ENCODE assay signal across 1 cellular context in the genomic region with DNA sequence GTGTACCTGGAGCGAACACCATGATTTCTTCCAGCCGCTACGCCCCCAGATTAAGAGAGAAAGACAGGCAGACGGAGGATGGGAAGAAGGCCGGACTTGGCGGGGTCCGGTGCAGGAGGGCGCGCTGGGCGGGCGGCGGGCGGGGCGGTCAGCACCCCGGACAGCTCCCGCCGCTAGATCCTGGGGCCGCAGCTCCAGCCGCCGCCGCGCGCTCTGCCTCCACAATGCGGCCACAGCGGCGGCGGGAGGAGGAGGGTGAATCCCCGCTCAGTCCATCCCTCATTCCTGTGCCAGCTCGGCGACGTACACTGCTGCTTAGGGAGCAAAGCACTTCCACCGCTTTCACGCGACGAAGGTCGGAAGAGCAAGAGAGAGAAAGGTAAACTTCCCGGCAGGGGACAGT.
TF ChIP-seq lines count a peak whose summit lies in the region.

A gene with protein sequence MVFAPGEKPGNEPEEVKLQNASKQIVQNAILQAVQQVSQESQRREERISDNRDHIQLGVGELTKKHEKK (minus strand): TSS at position 226 of the 403 bp plus-strand sequence. CDS start 204 bp downstream, at position 22.

TF ChIP-seq in HepG2, 621 proteins besides CTCF, POLR2A, EP300 and RAD21 (continued from another document and continues in another):
- TF ChIP-seq ZBTB14 (CRISPR knock-in tag; IDR thresholded peaks at IDR 0.05) (peak; percentile 53), GTF2F1 (IDR thresholded peaks at IDR 0.05; ENCODE audit: low read length) (no peak), RAD51 (IDR thresholded peaks at IDR 0.05; ENCODE audit: borderline replicate concordance) (no peak), THAP11 (CRISPR knock-in tag; IDR thresholded peaks at IDR 0.05) (peak; percentile 39; the same call in 1 of the 2 replicates), FOXJ3 (CRISPR knock-in tag; IDR thresholded peaks at IDR 0.05; ENCODE audit: borderline replicate concordance) (no peak), YEATS4 (CRISPR knock-in tag; IDR thresholded peaks at IDR 0.05; ENCODE audit: borderline replicate concordance) (0 out of 2 replicates have a peak, but pooled peaks have one; percentile 65), KDM6A (CRISPR knock-in tag; IDR thresholded peaks at IDR 0.05; ENCODE audit: low read depth) (no peak), RARG (CRISPR knock-in tag; IDR thresholded peaks at IDR 0.05; ENCODE audit: low read depth) (no peak), ZBTB4 (CRISPR knock-in tag; IDR thresholded peaks at IDR 0.05; ENCODE audit: borderline replicate concordance) (no peak), ZMAT5 (CRISPR knock-in tag; IDR thresholded peaks at IDR 0.05; ENCODE audit: borderline replicate concordance, low read depth) (no peak), HMG20B (CRISPR knock-in tag; conservative IDR thresholded peaks at IDR 0.05) (no peak), ELF4 (CRISPR knock-in tag; IDR thresholded peaks at IDR 0.05; ENCODE audit: borderline replicate concordance) (no peak), HOXA7 (CRISPR knock-in tag; IDR thresholded peaks at IDR 0.05) (no peak), BRD4 (CRISPR knock-in tag; IDR thresholded peaks at IDR 0.05) (no peak), PAF1 (CRISPR knock-in tag; IDR thresholded peaks at IDR 0.05) (no peak), ZNF660 (CRISPR knock-in tag; IDR thresholded peaks at IDR 0.05; ENCODE audit: borderline replicate concordance, low read depth) (no peak), RELA (CRISPR knock-in tag; IDR thresholded peaks at IDR 0.05) (no peak), MAZ (IDR thresholded peaks at IDR 0.05; ENCODE audit: borderline replicate concordance, low read depth, low read length) (no peak), MAZ (CRISPR knock-in tag; IDR thresholded peaks at IDR 0.05; ENCODE audit: low read depth) (peak; percentile 71), MIER3 (CRISPR knock-in tag; IDR thresholded peaks at IDR 0.05; ENCODE audit: borderline replicate concordance) (no peak), SP5 (CRISPR knock-in tag; IDR thresholded peaks at IDR 0.05; ENCODE audit: borderline replicate concordance, low read depth) (no peak), POLR2AphosphoS2 (IDR thresholded peaks at IDR 0.05; ENCODE audit: low read depth, low read length) (no peak), NR0B2 (CRISPR knock-in tag; IDR thresholded peaks at IDR 0.05) (0 out of 2 replicates have a peak, but pooled peaks have one; percentile 31), U2AF1 (optimal IDR thresholded peaks at IDR 0.05; ENCODE audit: low read depth, low read length) (no peak), ZNF431 (CRISPR knock-in tag; IDR thresholded peaks at IDR 0.05; ENCODE audit: borderline replicate concordance, low read depth) (no peak), PRDM15 (CRISPR knock-in tag; IDR thresholded peaks at IDR 0.05) (peak; percentile 69), KDM2A (CRISPR knock-in tag; IDR thresholded peaks at IDR 0.05; ENCODE audit: borderline replicate concordance, low read depth) (peak; percentile 49; the same call in 1 of the 2 replicates), ZNF329 (CRISPR knock-in tag; IDR thresholded peaks at IDR 0.05; ENCODE audit: low read depth) (no peak), HNRNPK (IDR thresholded peaks at IDR 0.05; ENCODE audit: low read depth, low read length, poor library complexity, severe bottlenecking) (no peak), ZNF549 (CRISPR knock-in tag; IDR thresholded peaks at IDR 0.05) (0 out of 2 replicates have a peak, but pooled peaks have one; percentile 40), SOX13 (IDR thresholded peaks at IDR 0.05) (no peak), SOX13 (CRISPR knock-in tag; conservative IDR thresholded peaks at IDR 0.05 in 1 of 2, IDR thresholded peaks at IDR 0.05 in 1 of 2) (no peak), MED13 (CRISPR knock-in tag; IDR thresholded peaks at IDR 0.05) (peak; percentile 74; the same call in 1 of the 2 replicates), SMAD3 (CRISPR knock-in tag; IDR thresholded peaks at IDR 0.05) (0 out of 2 replicates have a peak, but pooled peaks have one; percentile 39), SMAD9 (CRISPR knock-in tag; IDR thresholded peaks at IDR 0.05) (no peak), NFE2 (CRISPR knock-in tag; IDR thresholded peaks at IDR 0.05) (no peak), SMYD3 (CRISPR knock-in tag; IDR thresholded peaks at IDR 0.05) (no peak), HNRNPUL1 (IDR thresholded peaks at IDR 0.05; ENCODE audit: low read depth, low read length) (no peak)
- TF ChIP-seq, protein P1, sequence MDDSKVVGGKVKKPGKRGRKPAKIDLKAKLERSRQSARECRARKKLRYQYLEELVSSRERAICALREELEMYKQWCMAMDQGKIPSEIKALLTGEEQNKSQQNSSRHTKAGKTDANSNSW (CRISPR knock-in tag; IDR thresholded peaks at IDR 0.05; ENCODE audit: borderline replicate concordance): no peak
- TF ChIP-seq, protein P2, sequence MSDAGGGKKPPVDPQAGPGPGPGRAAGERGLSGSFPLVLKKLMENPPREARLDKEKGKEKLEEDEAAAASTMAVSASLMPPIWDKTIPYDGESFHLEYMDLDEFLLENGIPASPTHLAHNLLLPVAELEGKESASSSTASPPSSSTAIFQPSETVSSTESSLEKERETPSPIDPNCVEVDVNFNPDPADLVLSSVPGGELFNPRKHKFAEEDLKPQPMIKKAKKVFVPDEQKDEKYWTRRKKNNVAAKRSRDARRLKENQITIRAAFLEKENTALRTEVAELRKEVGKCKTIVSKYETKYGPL (CRISPR knock-in tag; IDR thresholded peaks at IDR 0.05): peak; percentile 78; the same call in 1 of the 2 replicates
- TF ChIP-seq, protein P3, sequence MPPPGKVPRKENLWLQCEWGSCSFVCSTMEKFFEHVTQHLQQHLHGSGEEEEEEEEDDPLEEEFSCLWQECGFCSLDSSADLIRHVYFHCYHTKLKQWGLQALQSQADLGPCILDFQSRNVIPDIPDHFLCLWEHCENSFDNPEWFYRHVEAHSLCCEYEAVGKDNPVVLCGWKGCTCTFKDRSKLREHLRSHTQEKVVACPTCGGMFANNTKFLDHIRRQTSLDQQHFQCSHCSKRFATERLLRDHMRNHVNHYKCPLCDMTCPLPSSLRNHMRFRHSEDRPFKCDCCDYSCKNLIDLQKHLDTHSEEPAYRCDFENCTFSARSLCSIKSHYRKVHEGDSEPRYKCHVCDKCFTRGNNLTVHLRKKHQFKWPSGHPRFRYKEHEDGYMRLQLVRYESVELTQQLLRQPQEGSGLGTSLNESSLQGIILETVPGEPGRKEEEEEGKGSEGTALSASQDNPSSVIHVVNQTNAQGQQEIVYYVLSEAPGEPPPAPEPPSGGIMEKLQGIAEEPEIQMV (CRISPR knock-in tag; IDR thresholded peaks at IDR 0.05; ENCODE audit: low read depth): no peak
- TF ChIP-seq, protein P4, sequence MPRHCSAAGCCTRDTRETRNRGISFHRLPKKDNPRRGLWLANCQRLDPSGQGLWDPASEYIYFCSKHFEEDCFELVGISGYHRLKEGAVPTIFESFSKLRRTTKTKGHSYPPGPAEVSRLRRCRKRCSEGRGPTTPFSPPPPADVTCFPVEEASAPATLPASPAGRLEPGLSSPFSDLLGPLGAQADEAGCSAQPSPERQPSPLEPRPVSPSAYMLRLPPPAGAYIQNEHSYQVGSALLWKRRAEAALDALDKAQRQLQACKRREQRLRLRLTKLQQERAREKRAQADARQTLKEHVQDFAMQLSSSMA (CRISPR knock-in tag; IDR thresholded peaks at IDR 0.05): no peak
- TF ChIP-seq, protein P5, sequence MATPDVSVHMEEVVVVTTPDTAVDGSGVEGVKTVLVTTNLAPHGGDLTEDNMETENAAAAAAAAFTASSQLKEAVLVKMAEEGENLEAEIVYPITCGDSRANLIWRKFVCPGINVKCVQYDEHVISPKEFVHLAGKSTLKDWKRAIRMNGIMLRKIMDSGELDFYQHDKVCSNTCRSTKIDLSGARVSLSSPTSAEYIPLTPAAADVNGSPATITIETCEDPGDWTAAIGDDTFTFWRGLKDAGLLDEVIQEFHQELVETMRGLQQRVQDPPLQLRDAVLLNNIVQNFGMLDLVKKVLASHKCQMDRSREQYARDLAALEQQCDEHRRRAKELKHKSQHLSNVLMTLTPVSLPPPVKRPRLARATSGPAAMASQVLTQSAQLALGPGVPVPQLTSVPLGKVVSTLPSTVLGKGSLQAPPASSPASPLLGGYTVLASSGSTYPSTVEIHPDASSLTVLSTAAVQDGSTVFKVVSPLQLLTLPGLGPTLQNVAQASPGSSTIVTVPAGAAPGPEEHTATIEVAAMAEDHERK (CRISPR knock-in tag; IDR thresholded peaks at IDR 0.05; ENCODE audit: low read depth): no peak
- TF ChIP-seq, protein P6, sequence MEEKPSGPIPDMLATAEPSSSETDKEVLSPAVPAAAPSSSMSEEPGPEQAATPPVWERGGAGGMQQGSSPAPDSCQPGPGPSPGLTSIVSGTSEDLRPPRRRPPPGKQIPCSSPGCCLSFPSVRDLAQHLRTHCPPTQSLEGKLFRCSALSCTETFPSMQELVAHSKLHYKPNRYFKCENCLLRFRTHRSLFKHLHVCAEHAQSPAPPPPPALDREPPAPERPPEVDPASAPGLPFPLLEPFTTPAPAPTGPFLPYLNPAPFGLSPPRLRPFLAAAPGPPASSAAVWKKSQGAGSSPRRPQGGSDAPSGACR (CRISPR knock-in tag; IDR thresholded peaks at IDR 0.05): no peak; the same call in 1 of the 2 replicates
- TF ChIP-seq, protein P7, sequence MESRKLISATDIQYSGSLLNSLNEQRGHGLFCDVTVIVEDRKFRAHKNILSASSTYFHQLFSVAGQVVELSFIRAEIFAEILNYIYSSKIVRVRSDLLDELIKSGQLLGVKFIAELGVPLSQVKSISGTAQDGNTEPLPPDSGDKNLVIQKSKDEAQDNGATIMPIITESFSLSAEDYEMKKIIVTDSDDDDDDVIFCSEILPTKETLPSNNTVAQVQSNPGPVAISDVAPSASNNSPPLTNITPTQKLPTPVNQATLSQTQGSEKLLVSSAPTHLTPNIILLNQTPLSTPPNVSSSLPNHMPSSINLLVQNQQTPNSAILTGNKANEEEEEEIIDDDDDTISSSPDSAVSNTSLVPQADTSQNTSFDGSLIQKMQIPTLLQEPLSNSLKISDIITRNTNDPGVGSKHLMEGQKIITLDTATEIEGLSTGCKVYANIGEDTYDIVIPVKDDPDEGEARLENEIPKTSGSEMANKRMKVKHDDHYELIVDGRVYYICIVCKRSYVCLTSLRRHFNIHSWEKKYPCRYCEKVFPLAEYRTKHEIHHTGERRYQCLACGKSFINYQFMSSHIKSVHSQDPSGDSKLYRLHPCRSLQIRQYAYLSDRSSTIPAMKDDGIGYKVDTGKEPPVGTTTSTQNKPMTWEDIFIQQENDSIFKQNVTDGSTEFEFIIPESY (CRISPR knock-in tag; IDR thresholded peaks at IDR 0.05): no peak
